9 cellular contexts compared by ENCODE assay signal in the genomic region with DNA sequence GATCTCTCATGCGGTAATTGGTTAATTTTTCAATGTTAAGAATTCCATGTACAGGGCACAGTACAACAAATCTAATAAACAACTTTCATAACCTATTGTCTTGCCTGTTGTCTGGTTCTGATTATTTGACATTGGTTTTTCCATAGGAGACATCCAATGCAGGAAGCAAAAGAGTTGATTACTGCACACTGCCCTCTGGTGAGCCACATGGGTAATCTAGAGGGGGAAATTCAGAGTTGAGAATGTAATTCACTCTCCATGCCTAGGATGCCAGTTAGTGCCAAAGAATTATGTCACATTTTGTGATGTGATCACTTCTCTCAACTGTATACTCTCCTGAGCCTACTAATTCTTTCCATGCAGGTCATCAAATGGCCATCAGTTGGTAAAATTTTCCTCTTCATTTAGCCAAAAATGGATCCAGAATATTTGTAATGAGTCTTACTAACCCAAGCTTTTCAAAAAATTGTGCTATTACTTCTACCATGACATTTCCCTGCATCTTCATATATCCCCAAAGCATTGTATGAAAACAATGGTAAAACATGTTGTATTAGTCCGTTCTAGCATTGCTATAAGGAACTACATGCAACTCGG. TPM values are rescaled to one million over a fixed set of nuclear protein-coding genes. Genes with fewer than 3 reads are reported as not detected.
DNase-seq lines count a peak whose midpoint lies in the region; ATAC-seq, FAIRE-seq and TF ChIP-seq lines count a peak whose summit lies in the region.
"Had no signal": no experiment of that assay in that cellular context is flagged by ENCODE, and none has a peak within 500 bp of the region (broad histone marks: within the 10 kb centered on the region; RNA-seq: fewer than 3 reads in every experiment).

No MANE protein-coding gene starts in this region.

- POLR2A ChIA-PET in CD8-positive, alpha-beta memory T cell (lab: Charles Lee) = no interaction called here

- no peak overlapping the region for H3K27ac Mint-ChIP-seq in astrocyte (ENCODE audit: unreplicated experiment)
- H3K27ac Mint-ChIP-seq in CD8-positive, alpha-beta memory T cell = no peak overlapping the region

- CTCF ChIA-PET in CD8-positive, alpha-beta memory T cell (lab: Charles Lee) = no interaction called here

- peaks cover 13% of the 10 kb centered on the region for H3K4me1 Mint-ChIP-seq in astrocyte (ENCODE audit: low read depth, unreplicated experiment)
- H3K4me1 Mint-ChIP-seq in CD8-positive, alpha-beta memory T cell = peaks cover 0 to 8% (median 7%) of the 10 kb centered on the region in 3 donors

- H3K9me3 Mint-ChIP-seq in astrocyte (ENCODE audit: unreplicated experiment) = no peaks in the 10 kb centered on the region
- H3K9me3 Mint-ChIP-seq in CD8-positive, alpha-beta memory T cell = peaks cover 0 to 1% (median 0%) of the 10 kb centered on the region in 5 donors

- no peaks in the 10 kb centered on the region for H4K20me1 ChIP-seq in astrocyte (ENCODE audit: insufficient read depth, low read length)
- H4K20me1 ChIP-seq: BLaER1 had no signal

- no peaks in the 10 kb centered on the region for H3K36me3 ChIP-seq in astrocyte (ENCODE audit: insufficient read depth, low read length)
- H3K36me3 ChIP-seq in CD8-positive, alpha-beta memory T cell (ENCODE audit: insufficient read depth, low read length) = no peaks in the 10 kb centered on the region
- H3K36me3 ChIP-seq: BLaER1 had no signal

- H3K36me3 Mint-ChIP-seq in astrocyte (ENCODE audit: low read depth, unreplicated experiment) = no peaks in the 10 kb centered on the region
- peaks cover 0 to 2% (median 0%) of the 10 kb centered on the region in 3 donors for H3K36me3 Mint-ChIP-seq in CD8-positive, alpha-beta memory T cell

- TF ChIP-seq CTCF in astrocyte (IDR thresholded peaks at IDR 0.05; ENCODE audit: insufficient read depth, low read depth, low read length) = peak; percentile 80

- H3K4me3 Mint-ChIP-seq in astrocyte (ENCODE audit: unreplicated experiment) = no peak overlapping the region
- H3K4me3 Mint-ChIP-seq in CD8-positive, alpha-beta memory T cell = no peak overlapping the region

- H3K4me2 ChIP-seq in astrocyte (ENCODE audit: low read length) = no peak overlapping the region
- H3K4me2 ChIP-seq: BLaER1 had no signal

- intact Hi-C loops in left colon (cut with DNase I, micrococcal nuclease) = loop anchor here in 1 of 2 donors (10.0 kb wide), 1 partner anchor 198 kb away; a partner anchor contains a TSS

- H3K9ac ChIP-seq in astrocyte (ENCODE audit: low read length) = no peak overlapping the region
- H3K9ac ChIP-seq: BLaER1 had no signal

- no peaks in the 10 kb centered on the region for H3K9me3 ChIP-seq in astrocyte (ENCODE audit: insufficient read depth, low read depth, low read length)
- H3K9me3 ChIP-seq in CD8-positive, alpha-beta memory T cell (ENCODE audit: low read length) = no peaks in the 10 kb centered on the region

- no peak overlapping the region for H3K4me3 ChIP-seq in astrocyte (ENCODE audit: insufficient read depth, low read depth, low read length)
- H3K4me3 ChIP-seq in CD8-positive, alpha-beta memory T cell (ENCODE audit: low read length) = no peak overlapping the region
- H3K4me3 ChIP-seq: BLaER1 had no signal

- H3K79me2 ChIP-seq in astrocyte (ENCODE audit: insufficient read depth, low read length) = no peaks in the 10 kb centered on the region

- peak; percentile 14 for DNase-seq in NCI-H1092 treated with DMSO at 0.1 percent for 48 hours (lab: John Stamatoyannopoulos, UW)
- DNase-seq in NCI-H1092 (lab: John Stamatoyannopoulos, UW) = no peak
- peak; percentile 22 for DNase-seq in NCI-H2081 treated with DMSO at 0.1 percent for 48 hours (lab: John Stamatoyannopoulos, UW)
- peak; percentile 47 for DNase-seq in astrocyte (ENCODE audit: low read depth)
- DNase-seq in left colon = peak in 1 of 2 donors; percentile 23
- no peak for DNase-seq in UCSD-AML1 (lab: John Stamatoyannopoulos, UW; ENCODE audit: unreplicated experiment)
- DNase-seq in CD8-positive, alpha-beta memory T cell = no peak
- DNase-seq in NK-92 treated with Interleukin-12 subunit alpha and Interleukin-12 subunit beta, amount 100 ng/mL, for 24 hours (lab: John Stamatoyannopoulos, UW) = no peak

- H2AFZ ChIP-seq in astrocyte (ENCODE audit: low read depth, low read length) = no peak overlapping the region

- FAIRE-seq in astrocyte (lab: Jason Lieb, UNC) = peak; percentile 88

- no peak overlapping the region for H3K27ac ChIP-seq in astrocyte (ENCODE audit: low read depth, low read length)
- H3K27ac ChIP-seq in CD8-positive, alpha-beta memory T cell (ENCODE audit: low read depth, low read length) = no peak overlapping the region
- H3K27ac ChIP-seq: BLaER1 had no signal

- peaks cover 7% of the 10 kb centered on the region for H3K4me1 ChIP-seq in astrocyte (ENCODE audit: insufficient read depth, low read length)
- H3K4me1 ChIP-seq in CD8-positive, alpha-beta memory T cell (ENCODE audit: insufficient read depth, low read length) = no peaks in the 10 kb centered on the region

- peak; percentile 89 for ATAC-seq in left colon

- H3K27me3 ChIP-seq in astrocyte (ENCODE audit: insufficient read depth, low read length) = no peaks in the 10 kb centered on the region
- no peaks in the 10 kb centered on the region for H3K27me3 ChIP-seq in CD8-positive, alpha-beta memory T cell (ENCODE audit: insufficient read depth, low read length, poor library complexity, severe bottlenecking)
- H3K27me3 ChIP-seq: BLaER1 had no signal

- no peaks in the 10 kb centered on the region for H3K27me3 Mint-ChIP-seq in astrocyte (ENCODE audit: low read depth, unreplicated experiment)
- H3K27me3 Mint-ChIP-seq in CD8-positive, alpha-beta memory T cell = peaks cover 0 to 2% of the 10 kb centered on the region in 2 donors

RNA-seq across cellular contexts. Expression of a gene that starts 17.7 kb away (rescaled TPM):
- total RNA-seq in astrocyte (18.3 and 19.3 TPM in 2 replicates), left colon (10 to 100 TPM; 20.7 to 24.8 TPM)
- 10 to 100 TPM; 20.3 to 23.2 TPM for total RNA-seq in CD8-positive, alpha-beta memory T cell
- 64.1 TPM for polyA plus RNA-seq in CD8-positive, alpha-beta memory T cell

Comparison
In these comparisons a context has a peak if more than half of its experiments do, and no peak if none do; other contexts are left out.
1. DNase-seq: peak in NCI-H1092 treated with DMSO at 0.1 percent for 48 hours (single experiment), NCI-H2081 treated with DMSO at 0.1 percent for 48 hours (single experiment) and astrocyte (single experiment); none in NCI-H1092 (single experiment), UCSD-AML1 (single experiment), CD8-positive, alpha-beta memory T cell (0 of 5) and NK-92 treated with Interleukin-12 subunit alpha and Interleukin-12 subunit beta, amount 100 ng/mL, for 24 hours (single experiment).